1 cellular context compared by ENCODE assay signal in the genomic region with DNA sequence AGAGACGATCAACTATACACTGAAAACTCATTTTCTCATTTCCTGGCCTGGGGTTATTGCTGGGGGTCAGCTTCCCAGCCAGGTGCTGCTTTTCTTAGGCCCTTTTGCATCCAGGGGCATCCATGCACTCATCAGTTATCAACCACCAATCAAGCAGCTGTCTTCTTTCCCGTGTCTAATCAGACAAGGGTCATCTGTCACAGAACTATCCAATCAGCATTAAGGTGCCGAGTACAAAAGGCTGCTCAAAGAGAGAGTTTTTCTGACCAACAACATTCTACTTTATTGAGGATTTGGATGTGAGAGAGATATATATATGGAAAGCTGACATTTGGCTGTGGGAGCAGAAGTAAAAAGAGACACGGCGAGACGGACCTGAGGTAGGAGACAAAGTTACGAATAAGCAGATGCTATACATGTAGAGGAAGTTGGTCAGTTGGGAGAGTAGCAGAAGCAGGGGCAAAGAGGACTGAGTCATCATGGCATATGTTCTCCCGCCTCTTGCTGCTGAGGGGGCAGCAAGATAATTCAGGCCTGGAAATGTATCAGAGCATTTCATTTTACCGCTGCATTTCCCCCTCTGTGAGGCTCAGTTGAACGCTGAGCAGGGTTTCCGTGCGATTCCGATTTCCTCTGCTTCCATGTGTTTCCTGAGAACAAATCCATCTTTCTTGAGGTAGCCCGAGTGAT.
TF ChIP-seq lines count a peak whose summit lies in the region.

No MANE protein-coding gene starts in this region.

TF ChIP-seq in H1, 55 proteins besides CTCF, POLR2A, EP300 and RAD21 (continued from another document):
- TF ChIP-seq BCL11A (IDR thresholded peaks at IDR 0.05; ENCODE audit: low read depth in 2 of 2, low read length in 2 of 2) (no peak), JUN (IDR thresholded peaks at IDR 0.05; ENCODE audit: low read depth, low read length) (no peak), SP4 (IDR thresholded peaks at IDR 0.05; ENCODE audit: low read length) (no peak)
